9 cellular contexts compared by ENCODE assay signal in genomic region chr9:100472268-100472667, GRCh38. TPM values are rescaled to one million over a fixed set of nuclear protein-coding genes. Genes with fewer than 3 reads are reported as not detected.
DNase-seq lines count a peak whose midpoint lies in the region; TF ChIP-seq lines count a peak whose summit lies in the region.
"Had no signal": no experiment of that assay in that cellular context is flagged by ENCODE, and none has a peak within 500 bp of the region (broad histone marks: within the 10 kb centered on the region; RNA-seq: fewer than 3 reads in every experiment).

No MANE protein-coding gene starts in this region.

- no peaks in the 10 kb centered on the region for H4K20me1 ChIP-seq in PC-9 (ENCODE audit: insufficient read depth)

- 72 to 82% methylated on average over 3 of the region's 3 CpGs for WGBS in esophagus squamous epithelium, 2 donors

- peaks cover 5% of the 10 kb centered on the region for H3K4me1 Mint-ChIP-seq in T-helper 2 cell treated with Interferon-gamma antibody and Interleukin-4, amounts not matched to agents 5 μg/mL and 100 μg/mL, for 36 hours (ENCODE audit: low read depth)
- peaks cover 23% of the 10 kb centered on the region for H3K4me1 Mint-ChIP-seq in endothelial cell (ENCODE audit: unreplicated experiment)
- peaks cover 30% of the 10 kb centered on the region for H3K4me1 Mint-ChIP-seq in progenitor cell of endocrine pancreas (ENCODE audit: low read depth)

- peak overlapping the region; percentile 91 for H3K4me2 ChIP-seq in PC-9

- intact Hi-C loops in PC-9 (cut with micrococcal nuclease; ENCODE audit: unreplicated experiment), result no loop called here
- intact Hi-C loops in esophagus squamous epithelium (cut with DNase I), result no loop called here

- no peaks in the 10 kb centered on the region for H3K27me3 ChIP-seq in PC-9 (ENCODE audit: insufficient read depth, low read depth)
- H3K27me3 ChIP-seq in esophagus squamous epithelium, result peaks cover 0 to 28% (median 0%) of the 10 kb centered on the region in 4 donors

- BruUV-seq in PC-9 (replicated peaks; lab: Mats Ljungman, UMichigan), result no TSS peak

- DNase-seq in T-helper 2 cell treated with Interferon-gamma antibody and Interleukin-4, amounts not matched to agents 5 μg/mL and 100 μg/mL, for 36 hours (ENCODE audit: low spot score), result no peak
- DNase-seq in T-helper 2 cell (no peak), PC-9 (no peak), endothelial cell (ENCODE audit: low spot score) (no peak), progenitor cell of endocrine pancreas (ENCODE audit: low spot score, unreplicated experiment) (no peak), esophagus squamous epithelium (lab: John Stamatoyannopoulos, UW) (no peak), epidermal melanocyte (ENCODE audit: insufficient read length, low spot score) (no peak), NCI-H2081 (lab: John Stamatoyannopoulos, UW) (no peak)
- DNase-seq: kidney glomerular epithelial cell had no signal

- no peak overlapping the region for H3K27ac Mint-ChIP-seq in T-helper 2 cell treated with Interferon-gamma antibody and Interleukin-4, amounts not matched to agents 5 μg/mL and 100 μg/mL, for 36 hours
- peak overlapping the region; percentile 72 for H3K27ac Mint-ChIP-seq in endothelial cell (ENCODE audit: unreplicated experiment)
- peak overlapping the region; percentile 94 for H3K27ac Mint-ChIP-seq in progenitor cell of endocrine pancreas

- CTCF ChIA-PET in PC-9 (lab: Charles Lee), result no interaction called here

- H3K27ac ChIP-seq in PC-9, result no peak overlapping the region
- H3K27ac ChIP-seq in esophagus squamous epithelium, result no peak overlapping the region

- no peaks in the 10 kb centered on the region for H3K9me2 ChIP-seq in PC-9 (ENCODE audit: insufficient read depth)

- no peaks in the 10 kb centered on the region for H3K79me2 ChIP-seq in PC-9 (ENCODE audit: low read depth)

- H3K27me3 Mint-ChIP-seq in T-helper 2 cell treated with Interferon-gamma antibody and Interleukin-4, amounts not matched to agents 5 μg/mL and 100 μg/mL, for 36 hours (ENCODE audit: low read depth), result peaks cover 52% of the 10 kb centered on the region
- peaks cover 14% of the 10 kb centered on the region for H3K27me3 Mint-ChIP-seq in endothelial cell (ENCODE audit: unreplicated experiment)
- no peaks in the 10 kb centered on the region for H3K27me3 Mint-ChIP-seq in progenitor cell of endocrine pancreas

- no peaks in the 10 kb centered on the region for H3K36me3 ChIP-seq in PC-9 (ENCODE audit: low read depth)
- no peaks in the 10 kb centered on the region for H3K36me3 ChIP-seq in esophagus squamous epithelium

- H3K9me3 ChIP-seq in PC-9 (ENCODE audit: insufficient read depth, low read depth), result no peaks in the 10 kb centered on the region
- H3K9me3 ChIP-seq in esophagus squamous epithelium, result no peaks in the 10 kb centered on the region

- H3K4me3 Mint-ChIP-seq in T-helper 2 cell treated with Interferon-gamma antibody and Interleukin-4, amounts not matched to agents 5 μg/mL and 100 μg/mL, for 36 hours, result peak overlapping the region; percentile 48
- H3K4me3 Mint-ChIP-seq in endothelial cell (ENCODE audit: unreplicated experiment) (peak overlapping the region; percentile 78), progenitor cell of endocrine pancreas (ENCODE audit: low read depth) (peak overlapping the region; percentile 79)

- H3K36me3 Mint-ChIP-seq in T-helper 2 cell treated with Interferon-gamma antibody and Interleukin-4, amounts not matched to agents 5 μg/mL and 100 μg/mL, for 36 hours (ENCODE audit: low read depth), result no peaks in the 10 kb centered on the region
- H3K36me3 Mint-ChIP-seq in endothelial cell (ENCODE audit: low read depth, unreplicated experiment), result peaks cover 9% of the 10 kb centered on the region
- peaks cover 3% of the 10 kb centered on the region for H3K36me3 Mint-ChIP-seq in progenitor cell of endocrine pancreas (ENCODE audit: insufficient read depth)

- TF ChIP-seq POLR2A in esophagus squamous epithelium (IDR thresholded peaks at IDR 0.05), result no peak

- no peaks in the 10 kb centered on the region for H3K4me1 ChIP-seq in PC-9 (replicated peaks; ENCODE audit: insufficient read depth)
- peaks cover 7 to 17% (median 9%) of the 10 kb centered on the region in 3 donors for H3K4me1 ChIP-seq in esophagus squamous epithelium

- peak overlapping the region; percentile 61; the same call in 1 of the 2 replicates for H3K4me3 ChIP-seq in PC-9
- peak overlapping the region in 2 of 4 donors; percentile 58 to 67 for H3K4me3 ChIP-seq in esophagus squamous epithelium

- POLR2A ChIA-PET in PC-9 (lab: Charles Lee; ENCODE audit: unreplicated experiment), result interaction anchor here (0.7 kb wide), 1 partner anchor 125 kb away, joined by 10 read pairs; no protein-coding TSS in a partner anchor

- H3K9me3 Mint-ChIP-seq in T-helper 2 cell treated with Interferon-gamma antibody and Interleukin-4, amounts not matched to agents 5 μg/mL and 100 μg/mL, for 36 hours, result no peaks in the 10 kb centered on the region
- H3K9me3 Mint-ChIP-seq in endothelial cell (ENCODE audit: unreplicated experiment) (no peaks in the 10 kb centered on the region), progenitor cell of endocrine pancreas (ENCODE audit: low read depth) (no peaks in the 10 kb centered on the region)

- H3F3A ChIP-seq in PC-9 (ENCODE audit: insufficient read depth, low read depth), result no peaks in the 10 kb centered on the region

- no peak overlapping the region for H2AFZ ChIP-seq in PC-9

- TF ChIP-seq CTCF in PC-9 (conservative IDR thresholded peaks at IDR 0.05) (no peak), endothelial cell (IDR thresholded peaks at IDR 0.05; ENCODE audit: unreplicated experiment) (no peak), progenitor cell of endocrine pancreas (IDR thresholded peaks at IDR 0.05; ENCODE audit: unreplicated experiment) (no peak), esophagus squamous epithelium (IDR thresholded peaks at IDR 0.05) (no peak)

RNA-seq across cellular contexts. Expression of gene TMEFF1, which starts 0.7 kb away (rescaled TPM):
- 1.1 and 1.7 TPM in 2 replicates for total RNA-seq in PC-9 (2021)
- total RNA-seq in endothelial cell (ENCODE audit: unreplicated experiment), result 45.8 TPM
- 69.1 and 78.1 TPM in 2 replicates for total RNA-seq in progenitor cell of endocrine pancreas
- under 1 TPM in 1 of 4 donors, not detected in 3; 0.57 TPM for total RNA-seq in esophagus squamous epithelium

RNA-seq across cellular contexts. Expression of gene MSANTD3, which starts 45.3 kb away (rescaled TPM):
- total RNA-seq in PC-9 (2021) (40.0 and 53.2 TPM in 2 replicates), endothelial cell (ENCODE audit: unreplicated experiment) (30.7 TPM), progenitor cell of endocrine pancreas (39.8 and 44.2 TPM in 2 replicates), esophagus squamous epithelium (10 to 100 TPM; 14.9 to 24.2 (median 18.1) TPM)

Comparison
In these comparisons a context has a peak if more than half of its experiments do, and no peak if none do; other contexts are left out.
1. RNA of gene TMEFF1, which starts 0.7 kb away (total RNA-seq): 69.1 to 78.1 TPM in progenitor cell of endocrine pancreas and 45.8 TPM in endothelial cell (single experiment); 1.1 to 1.7 TPM in PC-9 and 0.57 TPM in esophagus squamous epithelium; every median in the first group is over 10 times any median in the second.
2. Peak in every context shown above with its lines, with median percentiles within 50 percentile points of each other: H3K4me3 Mint-ChIP-seq.